ENCODE assay signal across 8 cellular contexts in genomic region chr5:149961186-149961685, GRCh38. TPM values are rescaled to one million over a fixed set of nuclear protein-coding genes. Genes with fewer than 3 reads are reported as not detected.
A peak's percentile ranks its signal among the peaks of the same experiment; 100 is the strongest.
DNase-seq lines count a peak whose midpoint lies in the region; ATAC-seq and TF ChIP-seq lines count a peak whose summit lies in the region.

No MANE protein-coding gene starts in this region.

- peak overlapping the region in 6 of 7 donors; percentile 4 to 96 (median 76) for H3K27ac Mint-ChIP-seq in CD14-positive monocyte
- peak overlapping the region; percentile 93 for H3K27ac Mint-ChIP-seq in dendritic cell treated with granulocyte-macrophage colony-stimulating factor and Interleukin-4, amounts not matched to agents 40 ng/mL and 50 ng/mL, for 4 days
- peak overlapping the region; percentile 40 to 94 (median 80) for H3K27ac Mint-ChIP-seq in naive thymus-derived CD8-positive, alpha-beta T cell

- ATAC-seq in naive thymus-derived CD8-positive, alpha-beta T cell: no peak
- ATAC-seq in HG02970 (IDR thresholded peaks at IDR 0.05; ENCODE audit: low FRiP score, unreplicated experiment): no peak

- TF ChIP-seq CTCF in CD14-positive monocyte (IDR thresholded peaks at IDR 0.05) (no peak), LNCaP clone FGC (IDR thresholded peaks at IDR 0.05; ENCODE audit: control insufficient read depth, extremely low read depth, insufficient read depth) (no peak)

- peaks cover 0 to 2% (median 0%) of the 10 kb centered on the region in 7 donors for H3K9me3 Mint-ChIP-seq in CD14-positive monocyte
- no peaks in the 10 kb centered on the region for H3K9me3 Mint-ChIP-seq in dendritic cell treated with granulocyte-macrophage colony-stimulating factor and Interleukin-4, amounts not matched to agents 40 ng/mL and 50 ng/mL, for 4 days
- H3K9me3 Mint-ChIP-seq in naive thymus-derived CD8-positive, alpha-beta T cell: no peaks in the 10 kb centered on the region

- no peak for DNase-seq in CD14-positive monocyte (ENCODE audit: low spot score)
- no peak for DNase-seq in LNCaP clone FGC (ENCODE audit: low read depth)
- DNase-seq in naive thymus-derived CD8-positive, alpha-beta T cell: peak in 3 of 10 donors; percentile 2 to 10 (median 6)
- no peak for DNase-seq in middle frontal gyrus (ENCODE audit: extremely low spot score, low spot score)
- DNase-seq in activated gamma-delta T cell (lab: John Stamatoyannopoulos, UW): no peak
- no peak for DNase-seq in KG1 (lab: John Stamatoyannopoulos, UW)

- intact Hi-C loops in CD14-positive monocyte (cut with micrococcal nuclease): loop anchor here in 1 of 2 donors (2.0 to 5.0 kb wide), 2 partner anchors 20 to 41 kb away; partner anchors contain the start of genes HMGXB3 and TIGD6
- intact Hi-C loops in dendritic cell treated with granulocyte-macrophage colony-stimulating factor and Interleukin-4, amounts not matched to agents 40 ng/mL and 50 ng/mL, for 4 days (cut with micrococcal nuclease): loop anchor here (2.0 to 10.0 kb wide), 2 partner anchors 40 to 326 kb away; partner anchors contain the start of genes HMGXB3 and TIGD6

- POLR2A ChIA-PET in naive thymus-derived CD8-positive, alpha-beta T cell (lab: Charles Lee): interaction anchor here (1.0 to 1.5 kb wide), 3 partner anchors 37 to 720 kb away, joined by 3 to 11 read pairs (median 4); partner anchors contain the start of genes HMGXB3 and TIGD6

- H3K27me3 Mint-ChIP-seq in CD14-positive monocyte (ENCODE audit: low read depth in 3 of 3): peaks cover 0 to 1% (median 0%) of the 10 kb centered on the region in 3 donors
- no peaks in the 10 kb centered on the region for H3K27me3 Mint-ChIP-seq in dendritic cell treated with granulocyte-macrophage colony-stimulating factor and Interleukin-4, amounts not matched to agents 40 ng/mL and 50 ng/mL, for 4 days
- no peaks in the 10 kb centered on the region for H3K27me3 Mint-ChIP-seq in naive thymus-derived CD8-positive, alpha-beta T cell

- peaks cover 2 to 3% of the 10 kb centered on the region in 2 donors for H3K36me3 Mint-ChIP-seq in CD14-positive monocyte
- H3K36me3 Mint-ChIP-seq in dendritic cell treated with granulocyte-macrophage colony-stimulating factor and Interleukin-4, amounts not matched to agents 40 ng/mL and 50 ng/mL, for 4 days (ENCODE audit: low read depth): peaks cover 13% of the 10 kb centered on the region
- H3K36me3 Mint-ChIP-seq in naive thymus-derived CD8-positive, alpha-beta T cell: peaks cover 0 to 2% (median 0%) of the 10 kb centered on the region in 3 donors

- H3K4me3 Mint-ChIP-seq in CD14-positive monocyte: peak overlapping the region; percentile 88 to 89
- H3K4me3 Mint-ChIP-seq in dendritic cell treated with granulocyte-macrophage colony-stimulating factor and Interleukin-4, amounts not matched to agents 40 ng/mL and 50 ng/mL, for 4 days: peak overlapping the region; percentile 97
- H3K4me3 Mint-ChIP-seq in naive thymus-derived CD8-positive, alpha-beta T cell: peak overlapping the region; percentile 89 to 99 (median 97)

- peak overlapping the region; percentile 61 for H3K4me3 ChIP-seq in LNCaP clone FGC (ENCODE audit: low read depth, low read length)

- H3K4me1 Mint-ChIP-seq in CD14-positive monocyte: peaks cover 31% of the 10 kb centered on the region
- H3K4me1 Mint-ChIP-seq in dendritic cell treated with granulocyte-macrophage colony-stimulating factor and Interleukin-4, amounts not matched to agents 40 ng/mL and 50 ng/mL, for 4 days (ENCODE audit: low read depth): peaks cover 37% of the 10 kb centered on the region
- peaks cover 24 to 44% (median 38%) of the 10 kb centered on the region in 4 donors for H3K4me1 Mint-ChIP-seq in naive thymus-derived CD8-positive, alpha-beta T cell

RNA-seq across cellular contexts. Expression of gene SLC26A2, which starts 0.7 kb away (rescaled TPM):
- polyA plus RNA-seq in CD14-positive monocyte: 1 to 10 TPM; 3.1 to 3.6 TPM
- 10 to 100 TPM; 14.7 to 16.9 TPM for total RNA-seq in naive thymus-derived CD8-positive, alpha-beta T cell
- polyA plus RNA-seq in naive thymus-derived CD8-positive, alpha-beta T cell: 1 to 10 TPM; 2.5 to 3.0 (median 2.6) TPM

RNA-seq across cellular contexts. Expression of gene PDE6A, which starts 16.6 kb away (rescaled TPM):
- not detected for polyA plus RNA-seq in CD14-positive monocyte
- not detected for total RNA-seq in naive thymus-derived CD8-positive, alpha-beta T cell
- not detected for polyA plus RNA-seq in naive thymus-derived CD8-positive, alpha-beta T cell

RNA-seq across cellular contexts. Expression of gene TIGD6, which starts 39.2 kb away (rescaled TPM):
- 1 to 10 TPM in 1 of 2 donors, under 1 TPM in 1; 0.88 to 2.5 TPM for polyA plus RNA-seq in CD14-positive monocyte
- total RNA-seq in naive thymus-derived CD8-positive, alpha-beta T cell: 1 to 10 TPM; 6.0 to 6.3 TPM
- polyA plus RNA-seq in naive thymus-derived CD8-positive, alpha-beta T cell: 1 to 10 TPM; 2.7 to 4.5 (median 3.6) TPM

RNA-seq across cellular contexts. Expression of gene HMGXB3, which starts 39.3 kb away (rescaled TPM):
- polyA plus RNA-seq in CD14-positive monocyte: 1 to 10 TPM; 3.1 to 6.2 TPM
- total RNA-seq in naive thymus-derived CD8-positive, alpha-beta T cell: 10 to 100 TPM; 33.8 to 36.5 TPM
- polyA plus RNA-seq in naive thymus-derived CD8-positive, alpha-beta T cell: 10 to 100 TPM in 1 of 3 donors, 1 to 10 TPM in 2; 4.6 to 13.1 (median 6.1) TPM
